Comparison of ENCODE assay signal across 8 cellular contexts in the genomic region with DNA sequence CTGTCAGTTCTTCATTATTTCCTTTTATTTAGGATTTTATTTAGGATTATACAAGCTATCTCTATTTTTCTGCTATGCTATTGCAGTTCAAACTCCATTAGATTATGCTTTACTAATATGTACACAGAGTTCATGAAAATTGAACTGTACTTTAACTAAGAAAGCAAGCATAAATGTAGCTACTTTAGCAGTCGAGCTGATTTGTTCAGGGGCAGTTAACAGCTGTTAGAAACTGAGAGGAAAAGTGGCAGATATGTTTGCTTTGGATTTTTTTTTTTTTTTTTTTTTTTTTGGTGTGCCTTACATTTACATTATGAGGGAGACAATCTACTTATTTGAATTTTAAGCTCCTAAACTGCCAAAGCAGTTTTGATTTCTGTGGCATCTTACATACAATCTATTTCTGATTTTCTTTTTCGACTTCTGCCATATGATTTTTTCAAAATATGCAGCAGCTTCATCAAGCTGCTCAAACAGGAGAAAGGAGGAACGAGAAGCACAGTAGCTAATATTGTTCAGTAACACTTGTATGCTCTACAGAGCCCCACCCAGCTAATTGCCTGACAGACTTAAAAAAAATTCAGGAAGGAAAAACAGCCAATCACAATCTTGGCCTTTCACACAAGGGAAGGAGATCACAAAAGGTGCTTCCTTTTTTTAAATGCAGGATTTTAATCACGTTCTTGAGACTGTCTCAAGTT.
DNase-seq lines count a peak whose midpoint lies in the region; ATAC-seq and TF ChIP-seq lines count a peak whose summit lies in the region.

No MANE protein-coding gene starts in this region.

- H3K9me3 ChIP-seq in MM.1S (replicated peaks; ENCODE audit: insufficient read depth, low read length) (no peaks in the 10 kb centered on the region), OCI-LY1 (ENCODE audit: low read length) (no peaks in the 10 kb centered on the region)

- H2AFZ ChIP-seq in MM.1S (ENCODE audit: low read length) (peak overlapping the region; percentile 50), OCI-LY1 (ENCODE audit: low read length) (peak overlapping the region; percentile 95)

- ATAC-seq in GM18517 (IDR thresholded peaks at IDR 0.05; ENCODE audit: unreplicated experiment) (peak; percentile 61), left colon (peak; percentile 98), HG03039 (IDR thresholded peaks at IDR 0.05; ENCODE audit: unreplicated experiment) (no peak), HG02759 (IDR thresholded peaks at IDR 0.05; ENCODE audit: unreplicated experiment) (no peak), HG03469 (IDR thresholded peaks at IDR 0.05; ENCODE audit: unreplicated experiment) (no peak)

- H3K9me2 ChIP-seq in MM.1S (replicated peaks; ENCODE audit: insufficient read depth, low read length) (no peaks in the 10 kb centered on the region), OCI-LY1 (ENCODE audit: low read depth, low read length) (no peaks in the 10 kb centered on the region)

- H3K4me3 ChIP-seq in MM.1S (ENCODE audit: low read length) = peak overlapping the region; percentile 44
- peak overlapping the region; percentile 34 for H3K4me3 ChIP-seq in OCI-LY1 (ENCODE audit: low read depth, low read length, poor library complexity, severe bottlenecking)

- H3K9ac ChIP-seq in MM.1S (ENCODE audit: low read length) (peak overlapping the region; percentile 32; the same call in 1 of the 2 replicates), OCI-LY1 (ENCODE audit: low read length) (0 out of 2 replicates have a peak overlapping the region, but pooled peaks have one; percentile 34)

- H3F3A ChIP-seq in MM.1S (ENCODE audit: insufficient read depth, low read length) (peaks cover 19% of the 10 kb centered on the region), OCI-LY1 (ENCODE audit: insufficient read depth, low read length) (no peaks in the 10 kb centered on the region)

- H3K79me2 ChIP-seq in MM.1S (ENCODE audit: low read length) (no peaks in the 10 kb centered on the region), OCI-LY1 (ENCODE audit: insufficient read depth, low read length) (no peaks in the 10 kb centered on the region)

- peak overlapping the region; percentile 71 for H3K4me2 ChIP-seq in MM.1S (ENCODE audit: low read depth, low read length)
- peak overlapping the region; percentile 60 for H3K4me2 ChIP-seq in OCI-LY1 (ENCODE audit: low read length)

- no peaks in the 10 kb centered on the region for H3K27me3 ChIP-seq in MM.1S (replicated peaks; ENCODE audit: insufficient read depth, low read length)
- no peaks in the 10 kb centered on the region for H3K27me3 ChIP-seq in OCI-LY1 (ENCODE audit: insufficient read depth, low read length)

- H3K4me1 ChIP-seq in MM.1S (ENCODE audit: low read length) = peaks cover 23% of the 10 kb centered on the region
- H3K4me1 ChIP-seq in OCI-LY1 (ENCODE audit: insufficient read depth, low read length, severe bottlenecking) = peaks cover 26% of the 10 kb centered on the region

- DNase-seq in MM.1S (peak; percentile 53), left colon (no peak), HuH-7 (ENCODE audit: low spot score) (no peak)

- intact Hi-C loops in left colon (cut with DNase I, micrococcal nuclease) = no loop called here

- TF ChIP-seq CTCF in MM.1S (IDR thresholded peaks at IDR 0.05; ENCODE audit: low read length) = no peak
- no peak for TF ChIP-seq CTCF in OCI-LY1 (IDR thresholded peaks at IDR 0.05; ENCODE audit: low read length)

- H4K20me1 ChIP-seq in MM.1S (ENCODE audit: insufficient read depth, low read length) (no peaks in the 10 kb centered on the region), OCI-LY1 (ENCODE audit: insufficient read depth, low read length) (no peaks in the 10 kb centered on the region)

- H3K36me3 ChIP-seq in MM.1S (replicated peaks; ENCODE audit: insufficient read depth, low read length) (no peaks in the 10 kb centered on the region), OCI-LY1 (ENCODE audit: insufficient read depth, low read length) (no peaks in the 10 kb centered on the region)

- H3K27ac ChIP-seq in MM.1S (ENCODE audit: low read length) = peak overlapping the region; percentile 67; the same call in 1 of the 2 replicates
- H3K27ac ChIP-seq in OCI-LY1 (ENCODE audit: low read depth, low read length, poor library complexity, severe bottlenecking) = peak overlapping the region; percentile 28

Comparison
In these comparisons a context has a peak if more than half of its experiments do, and no peak if none do; other contexts are left out.
1. ATAC-seq: peak in GM18517 (single experiment) and left colon (single experiment); none in HG03039 (single experiment), HG02759 (single experiment) and HG03469 (single experiment).